ENCODE assay signal across 7 cellular contexts in the genomic region with DNA sequence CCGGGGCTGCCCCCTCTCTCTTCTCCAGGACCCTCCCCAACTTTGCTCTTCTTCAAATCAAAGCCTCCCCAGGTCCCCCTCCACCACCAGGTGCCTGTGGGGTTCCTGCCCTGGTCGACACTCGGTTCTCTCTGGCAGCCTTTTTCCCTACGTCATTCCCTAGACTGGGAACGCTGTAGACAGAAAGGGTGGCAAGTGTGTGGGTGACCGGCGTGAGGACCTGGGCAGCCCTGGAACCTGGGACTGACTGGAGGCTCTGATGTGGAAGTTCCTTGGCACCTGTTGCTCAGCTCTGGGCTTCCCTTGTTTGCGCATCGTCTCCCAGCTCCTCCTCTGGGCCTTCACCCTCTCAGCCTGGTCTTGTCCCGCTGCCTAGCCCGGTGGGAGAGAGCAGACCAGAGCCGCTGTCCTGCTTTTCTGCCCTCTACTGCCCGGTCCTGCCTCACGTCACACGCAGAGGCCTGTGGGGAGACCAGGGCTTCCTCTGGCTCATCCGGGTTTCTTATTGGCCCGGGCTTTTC. TPM values are rescaled to one million over a fixed set of nuclear protein-coding genes. Genes with fewer than 3 reads are reported as not detected.
A peak's percentile ranks its signal among the peaks of the same experiment; 100 is the strongest.
DNase-seq lines count a peak whose midpoint lies in the region; FAIRE-seq and TF ChIP-seq lines count a peak whose summit lies in the region.

No MANE protein-coding gene starts in this region.

- no peak for TF ChIP-seq CTCF in RWPE1 (conservative IDR thresholded peaks at IDR 0.05; ENCODE audit: low read depth)

- peaks cover 8 to 19% of the 10 kb centered on the region in 2 donors for H3K36me3 ChIP-seq in esophagus (ENCODE audit: control insufficient read depth in 2 of 2, insufficient read depth in 2 of 2, low read length in 1 of 2)

- peak; percentile 58 for FAIRE-seq in GM19239 (lab: Jason Lieb, UNC)

- CTCF ChIA-PET in RWPE1 (lab: Yijun Ruan, JAX): no interaction called here

- H3K4me3 ChIP-seq in esophagus (ENCODE audit: low read depth in 1 of 2, low read length in 2 of 2) (peak overlapping the region in 1 of 2 donors; percentile 74), skeletal muscle cell (ENCODE audit: low read depth, low read length) (peak overlapping the region; percentile 76)

- WGBS in esophagus, 2 donors: 49 to 56% methylated on average over 17 of the region's 17 CpGs

- H3K27ac ChIP-seq in RWPE1: peak overlapping the region; percentile 96
- peak overlapping the region; percentile 6 to 66 for H3K27ac ChIP-seq in esophagus (ENCODE audit: low read depth in 2 of 2, low read length in 1 of 2)

- no peak for DNase-seq in GM19239 (ENCODE audit: insufficient read length, low spot score)
- no peak for DNase-seq in RWPE1 (ENCODE audit: low spot score)
- DNase-seq in skeletal muscle cell (ENCODE audit: low read depth): no peak
- DNase-seq in COLO829 (ENCODE audit: low spot score): no peak
- no peak for DNase-seq in OCI-M2 (lab: John Stamatoyannopoulos, UW; ENCODE audit: unreplicated experiment)
- DNase-seq in NK-92 (lab: John Stamatoyannopoulos, UW; ENCODE audit: unreplicated experiment): no peak

- POLR2A ChIA-PET in RWPE1 (lab: Yijun Ruan, JAX; ENCODE audit: low non-redundant PET): interaction anchor here (0.6 kb wide), 1 partner anchor 8 kb away, joined by 3 read pairs; no protein-coding TSS in a partner anchor

- H3K27me3 ChIP-seq in esophagus (ENCODE audit: control insufficient read depth in 1 of 2, insufficient read depth in 2 of 2, low read length in 2 of 2): no peaks in the 10 kb centered on the region

- peaks cover 21 to 31% of the 10 kb centered on the region in 2 donors for H3K4me1 ChIP-seq in esophagus (ENCODE audit: control insufficient read depth in 2 of 2, insufficient read depth in 2 of 2, low read length in 1 of 2)

- no peaks in the 10 kb centered on the region for H3K9me3 ChIP-seq in esophagus (ENCODE audit: control insufficient read depth in 2 of 2, insufficient read depth in 1 of 2, low read depth in 1 of 2, low read length in 1 of 2)

RNA-seq across cellular contexts. Expression of gene TACC3, which starts 1.3 kb away (rescaled TPM):
- 10 to 100 TPM; 22.5 to 25.7 TPM for polyA plus RNA-seq in esophagus

RNA-seq across cellular contexts. Expression of gene TMEM129, which starts 1.5 kb away (rescaled TPM):
- polyA plus RNA-seq in esophagus: 10 to 100 TPM; 21.8 to 25.6 TPM

RNA-seq across cellular contexts. Expression of gene SLBP, which starts 10.5 kb away (rescaled TPM):
- polyA plus RNA-seq in esophagus: 10 to 100 TPM; 24.9 to 38.5 TPM

RNA-seq across cellular contexts. Expression of gene FAM53A, which starts 38.5 kb away (rescaled TPM):
- 1 to 10 TPM; 1.2 to 1.3 TPM for polyA plus RNA-seq in esophagus
